ENCODE assay signal across 32 cellular contexts in genomic region chr12:308511-308910, GRCh38. TPM values are rescaled to one million over a fixed set of nuclear protein-coding genes. Genes with fewer than 3 reads are reported as not detected.
"Had no signal": no experiment of that assay in that cellular context is flagged by ENCODE, and none has a peak within 500 bp of the region (broad histone marks: within the 10 kb centered on the region; RNA-seq: fewer than 3 reads in every experiment).

No MANE protein-coding gene starts in this region.

- DNase-seq: activated CD4-positive, alpha-beta memory T cell treated with anti-CD3 and anti-CD28 coated beads for 36 hours; activated CD4-positive, alpha-beta T cell treated with anti-CD3 and anti-CD28 coated beads for 1 hour; activated CD4-positive, alpha-beta T cell treated with anti-CD3 and anti-CD28 coated beads for 4 hours; activated CD4-positive, alpha-beta T cell treated with anti-CD3 and anti-CD28 coated beads, Interleukin-2, amount 50 U/mL, for 1 hour; activated CD8-positive, alpha-beta memory T cell treated with anti-CD3 and anti-CD28 coated beads, Interleukin-2, amount 10 ng/mL, durations not matched to agents 7 days and 5 days; activated CD8-positive, alpha-beta memory T cell treated with anti-CD3 and anti-CD28 coated beads, Interleukin-2, amount 50 U/mL, for 4 hours; activated CD8-positive, alpha-beta T cell treated with anti-CD3 and anti-CD28 coated beads, Interleukin-2, amount 10 ng/mL, durations not matched to agents 7 days and 5 days; activated gamma-delta T cell; activated naive CD4-positive, alpha-beta T cell; activated naive CD4-positive, alpha-beta T cell treated with anti-CD3 and anti-CD28 coated beads, Interleukin-2, amount 10 ng/mL, durations not matched to agents 7 days and 5 days; activated naive CD8-positive, alpha-beta T cell treated with anti-CD3 and anti-CD28 coated beads, Interleukin-2, amount 10 ng/mL, durations not matched to agents 7 days and 5 days; activated T-cell treated with anti-CD3 and anti-CD28 coated beads, Interleukin-2, amount 50 U/mL, for 1 hour; activated T-cell treated with anti-CD3 and anti-CD28 coated beads, Interleukin-2, amount 50 U/mL, for 48 hours; dorsolateral prefrontal cortex; effector memory CD4-positive, alpha-beta T cell; endodermal cell; erythroblast; foreskin keratinocyte; gastrocnemius medialis; glutamatergic neuron; T-helper 2 cell had no signal

- H3K9me3 ChIP-seq: ascending aorta, breast epithelium, esophagus muscularis mucosa, gastrocnemius medialis had no signal

- H3K9me3 Mint-ChIP-seq: activated CD4-positive, alpha-beta memory T cell treated with anti-CD3 and anti-CD28 coated beads for 36 hours; activated naive CD4-positive, alpha-beta T cell treated with anti-CD3 and anti-CD28 coated beads, Interleukin-2, amount 10 ng/mL, durations not matched to agents 7 days and 5 days; activated naive CD4-positive, alpha-beta T cell treated with anti-CD3 and anti-CD28 coated beads, Interleukin-2, amount 50 U/mL, for 72 hours; activated T-helper 1 cell treated with anti-CD3 and anti-CD28 coated beads, Interleukin-12 subunit alpha, Interleukin-12 subunit beta, Interleukin-2, Interleukin-4 antibody, amounts not matched to agents 30 ng/mL and 10 ng/mL and 1 ng/mL, durations not matched to agents 14 hours and 24 hours and 36 hours; activated T-helper 2 cell treated with anti-CD3 and anti-CD28 coated beads, Interferon-gamma antibody, Interleukin-2, Interleukin-4, amounts not matched to agents 10 μg/mL and 5 μg/mL and 100 μg/mL, durations not matched to agents 14 hours and 24 hours and 36 hours; central memory CD8-positive, alpha-beta T cell; dendritic cell treated with granulocyte-macrophage colony-stimulating factor and Interleukin-4, amounts not matched to agents 40 ng/mL and 50 ng/mL, for 4 days; endodermal cell; WTC11 had no signal

- H3K4me3 Mint-ChIP-seq: activated CD4-positive, alpha-beta memory T cell treated with anti-CD3 and anti-CD28 coated beads for 36 hours; activated CD8-positive, alpha-beta memory T cell treated with anti-CD3 and anti-CD28 coated beads, Interleukin-2, amount 10 ng/mL, durations not matched to agents 7 days and 5 days; activated CD8-positive, alpha-beta T cell treated with anti-CD3 and anti-CD28 coated beads, Interleukin-2, amount 10 ng/mL, durations not matched to agents 7 days and 5 days; activated naive CD4-positive, alpha-beta T cell treated with anti-CD3 and anti-CD28 coated beads, Interleukin-2, amount 10 ng/mL, durations not matched to agents 7 days and 5 days; activated naive CD8-positive, alpha-beta T cell treated with anti-CD3 and anti-CD28 coated beads, Interleukin-2, amount 10 ng/mL, durations not matched to agents 7 days and 5 days; activated T-helper 1 cell treated with anti-CD3 and anti-CD28 coated beads, Interleukin-12 subunit alpha, Interleukin-12 subunit beta, Interleukin-2, Interleukin-4 antibody, amounts not matched to agents 30 ng/mL and 10 ng/mL and 1 ng/mL, durations not matched to agents 14 hours and 24 hours and 36 hours; brain; central memory CD8-positive, alpha-beta T cell; dendritic cell treated with granulocyte-macrophage colony-stimulating factor and Interleukin-4, amounts not matched to agents 40 ng/mL and 50 ng/mL, for 4 days; endodermal cell; WTC11 had no signal

- H3K4me3 ChIP-seq: ascending aorta, breast epithelium, coronary artery, dorsolateral prefrontal cortex, esophagus muscularis mucosa, gastrocnemius medialis had no signal

- ATAC-seq: activated CD8-positive, alpha-beta memory T cell treated with anti-CD3 and anti-CD28 coated beads, Interleukin-2, amount 10 ng/mL, durations not matched to agents 7 days and 5 days; activated CD8-positive, alpha-beta T cell treated with anti-CD3 and anti-CD28 coated beads, Interleukin-2, amount 10 ng/mL, durations not matched to agents 7 days and 5 days; activated naive CD4-positive, alpha-beta T cell treated with anti-CD3 and anti-CD28 coated beads, Interleukin-2, amount 50 U/mL, for 72 hours; foreskin keratinocyte; gastrocnemius medialis; WTC11 had no signal

- H3K27me3 Mint-ChIP-seq: activated CD4-positive, alpha-beta memory T cell treated with anti-CD3 and anti-CD28 coated beads for 36 hours; activated CD8-positive, alpha-beta memory T cell treated with anti-CD3 and anti-CD28 coated beads, Interleukin-2, amount 10 ng/mL, durations not matched to agents 7 days and 5 days; activated naive CD4-positive, alpha-beta T cell treated with anti-CD3 and anti-CD28 coated beads, Interleukin-2, amount 10 ng/mL, durations not matched to agents 7 days and 5 days; activated naive CD8-positive, alpha-beta T cell treated with anti-CD3 and anti-CD28 coated beads, Interleukin-2, amount 10 ng/mL, durations not matched to agents 7 days and 5 days; central memory CD8-positive, alpha-beta T cell; dendritic cell treated with granulocyte-macrophage colony-stimulating factor and Interleukin-4, amounts not matched to agents 40 ng/mL and 50 ng/mL, for 4 days had no signal

- H3K4me1 Mint-ChIP-seq: endodermal cell, WTC11 had no signal

- H3K27ac ChIP-seq: ascending aorta, breast epithelium, coronary artery, dorsolateral prefrontal cortex, esophagus muscularis mucosa, foreskin keratinocyte, gastrocnemius medialis had no signal

- H3K27me3 ChIP-seq: ascending aorta, breast epithelium, dorsolateral prefrontal cortex, esophagus muscularis mucosa, foreskin keratinocyte, gastrocnemius medialis had no signal

- H3K4me1 ChIP-seq: ascending aorta, breast epithelium, esophagus muscularis mucosa, foreskin keratinocyte, gastrocnemius medialis had no signal

- H3K27ac Mint-ChIP-seq: activated CD4-positive, alpha-beta memory T cell treated with anti-CD3 and anti-CD28 coated beads for 36 hours; activated CD8-positive, alpha-beta memory T cell treated with anti-CD3 and anti-CD28 coated beads, Interleukin-2, amount 10 ng/mL, durations not matched to agents 7 days and 5 days; activated CD8-positive, alpha-beta T cell treated with anti-CD3 and anti-CD28 coated beads, Interleukin-2, amount 10 ng/mL, durations not matched to agents 7 days and 5 days; activated naive CD4-positive, alpha-beta T cell treated with anti-CD3 and anti-CD28 coated beads, Interleukin-2, amount 10 ng/mL, durations not matched to agents 7 days and 5 days; activated naive CD4-positive, alpha-beta T cell treated with anti-CD3 and anti-CD28 coated beads, Interleukin-2, amount 50 U/mL, for 72 hours; activated naive CD8-positive, alpha-beta T cell treated with anti-CD3 and anti-CD28 coated beads, Interleukin-2, amount 10 ng/mL, durations not matched to agents 7 days and 5 days; activated T-helper 1 cell treated with anti-CD3 and anti-CD28 coated beads, Interleukin-12 subunit alpha, Interleukin-12 subunit beta, Interleukin-2, Interleukin-4 antibody, amounts not matched to agents 30 ng/mL and 10 ng/mL and 1 ng/mL, durations not matched to agents 14 hours and 24 hours and 36 hours; activated T-helper 2 cell treated with anti-CD3 and anti-CD28 coated beads, Interferon-gamma antibody, Interleukin-2, Interleukin-4, amounts not matched to agents 10 μg/mL and 5 μg/mL and 100 μg/mL, durations not matched to agents 14 hours and 24 hours and 36 hours; dendritic cell treated with granulocyte-macrophage colony-stimulating factor and Interleukin-4, amounts not matched to agents 40 ng/mL and 50 ng/mL, for 4 days; endodermal cell; WTC11 had no signal

- H3K36me3 ChIP-seq: breast epithelium had no signal

RNA-seq across cellular contexts. Expression of gene SLC6A13, which starts 45.9 kb away (rescaled TPM):
- total RNA-seq: activated naive CD4-positive, alpha-beta T cell treated with anti-CD3 and anti-CD28 coated beads, Interleukin-2, amount 50 U/mL, for 72 hours; ascending aorta; esophagus muscularis mucosa; foreskin keratinocyte had no signal
